Comparison of ENCODE assay signal across 9 cellular contexts in genomic region chr3:72629191-72629611, GRCh38.
A peak's percentile ranks its signal among the peaks of the same experiment; 100 is the strongest.
DNase-seq lines count a peak whose midpoint lies in the region; ATAC-seq and TF ChIP-seq lines count a peak whose summit lies in the region.
"Had no signal": no experiment of that assay in that cellular context is flagged by ENCODE, and none has a peak within 500 bp of the region (broad histone marks: within the 10 kb centered on the region; RNA-seq: fewer than 3 reads in every experiment).

No MANE protein-coding gene starts in this region.

- H3K4me3 ChIP-seq in mucosa of descending colon = no peak overlapping the region
- H3K4me3 ChIP-seq in vagina = no peak overlapping the region
- H3K4me3 ChIP-seq: transverse colon had no signal

- H3K36me3 ChIP-seq in mucosa of descending colon (ENCODE audit: low read depth) (no peaks in the 10 kb centered on the region), vagina (no peaks in the 10 kb centered on the region)
- H3K36me3 ChIP-seq: transverse colon had no signal

- no peaks in the 10 kb centered on the region for H3K9me3 ChIP-seq in mucosa of descending colon
- no peaks in the 10 kb centered on the region for H3K9me3 ChIP-seq in vagina
- H3K9me3 ChIP-seq: transverse colon had no signal

- no peaks in the 10 kb centered on the region for H3K27me3 ChIP-seq in vagina
- H3K27me3 ChIP-seq: transverse colon had no signal

- TF ChIP-seq CTCF in mucosa of descending colon (IDR thresholded peaks at IDR 0.05) (no peak), vagina (IDR thresholded peaks at IDR 0.05) (no peak)

- DNase-seq in SIG-M5 (lab: John Stamatoyannopoulos, UW) (peak; percentile 67), mucosa of descending colon (no peak), vagina (ENCODE audit: extremely low spot score in 2 of 2) (no peak)
- no peak for DNase-seq in stimulated activated CD4-positive, alpha-beta T cell treated with anti-CD3 and anti-CD28 coated beads, Interleukin-4, amount 100 ng/mL, for 24 hours
- DNase-seq in effector CD4-positive, alpha-beta T cell = no peak
- DNase-seq: transverse colon had no signal

- H3K4me1 ChIP-seq in mucosa of descending colon (ENCODE audit: low read depth) = no peaks in the 10 kb centered on the region
- H3K4me1 ChIP-seq in vagina = no peaks in the 10 kb centered on the region

- ATAC-seq in GM18517 (IDR thresholded peaks at IDR 0.05; ENCODE audit: unreplicated experiment) (peak; percentile 57), HG02885 (IDR thresholded peaks at IDR 0.05; ENCODE audit: poor library complexity, unreplicated experiment) (peak; percentile 72), mucosa of descending colon (peak; percentile 78), GM21528 (IDR thresholded peaks at IDR 0.05; ENCODE audit: low FRiP score, unreplicated experiment) (no peak)

- TF ChIP-seq POLR2A in vagina (IDR thresholded peaks at IDR 0.05) = no peak

- intact Hi-C loops in mucosa of descending colon (cut with DNase I, micrococcal nuclease) = no loop called here
- intact Hi-C loops in vagina (cut with DNase I) = no loop called here

- no peak overlapping the region for H3K27ac ChIP-seq in vagina
- H3K27ac ChIP-seq: transverse colon had no signal
